Comparison of ENCODE assay signal across 27 cellular contexts in genomic region chr7:107630342-107630741, GRCh38. TPM values are rescaled to one million over a fixed set of nuclear protein-coding genes. Genes with fewer than 3 reads are reported as not detected.
A peak's percentile ranks its signal among the peaks of the same experiment; 100 is the strongest.
DNase-seq lines count a peak whose midpoint lies in the region; ATAC-seq, FAIRE-seq and TF ChIP-seq lines count a peak whose summit lies in the region.
"Had no signal": no experiment of that assay in that cellular context is flagged by ENCODE, and none has a peak within 500 bp of the region (broad histone marks: within the 10 kb centered on the region; RNA-seq: fewer than 3 reads in every experiment).

No MANE protein-coding gene starts in this region.

- H3K9ac ChIP-seq in H1 (replicated peaks in 1 of 4; ENCODE audit: extremely low read depth in 1 of 4, low read depth in 3 of 4, low read length in 3 of 4) (no peak overlapping the region), mesendoderm (ENCODE audit: low read length) (no peak overlapping the region)
- H3K9ac ChIP-seq: BLaER1 treated with 17β-estradiol and CSF1 and Interleukin-3, amounts not matched to agents 10 nM and 100 nM had no signal

- H3K27me3 ChIP-seq in right atrium auricular region (no peaks in the 10 kb centered on the region), H1 (replicated peaks in 1 of 4; ENCODE audit: control insufficient read depth in 3 of 4, extremely low read depth in 1 of 4, insufficient read depth in 3 of 4, low read length in 3 of 4) (no peaks in the 10 kb centered on the region), mesendoderm (ENCODE audit: insufficient read depth, low read length, poor library complexity) (no peaks in the 10 kb centered on the region), pancreas (no peaks in the 10 kb centered on the region)
- H3K27me3 ChIP-seq in CD4-positive, CD25-positive, alpha-beta regulatory T cell (ENCODE audit: control insufficient read depth, insufficient read depth, low read length), result no peaks in the 10 kb centered on the region
- H3K27me3 ChIP-seq: BLaER1 treated with 17β-estradiol and CSF1 and Interleukin-3, amounts not matched to agents 10 nM and 100 nM had no signal

- CTCF ChIA-PET in H1 (lab: Charles Lee; ENCODE audit: partially characterized antibody), result interaction anchor here (0.7 to 1.2 kb wide), 2 partner anchors 13 to 15 kb away, joined by 3 read pairs; no protein-coding TSS in a partner anchor

- H2BK120ac ChIP-seq in H1 (replicated peaks; ENCODE audit: low read depth, low read length), result no peak overlapping the region
- no peak overlapping the region for H2BK120ac ChIP-seq in mesendoderm (ENCODE audit: low read depth, low read length)

- no peaks in the 10 kb centered on the region for H3K23me2 ChIP-seq in H1 (ENCODE audit: low read depth, low read length)

- POLR2A ChIA-PET in H1 (lab: Charles Lee; ENCODE audit: partially characterized antibody), result no interaction called here

- DNase-seq in Right ventricle myocardium inferior (ENCODE audit: missing footprints) (peak; percentile 62), right atrium auricular region (ENCODE audit: low spot score) (no peak), H1 (ENCODE audit: low read depth in 1 of 2, low spot score in 2 of 2) (no peak), neural crest cell (ENCODE audit: low read depth, low spot score) (no peak), mesendoderm (no peak), pancreas (no peak), NCI-H526 treated with DMSO at 0.1 percent for 48 hours (lab: John Stamatoyannopoulos, UW) (no peak)
- no peak for DNase-seq in CD4-positive, CD25-positive, alpha-beta regulatory T cell
- DNase-seq: AML-193; CD4-positive, alpha-beta memory T cell; CD8-positive, alpha-beta memory T cell; COR-L47; DMS 273 treated with DMSO at 0.1 percent for 48 hours; DMS153; DMS53; DMS79; DND-41; EL; GDM1 had no signal

- no peak for TF ChIP-seq RAD21 in H1 (IDR thresholded peaks at IDR 0.05 in 1 of 2, conservative IDR thresholded peaks at IDR 0.05 in 1 of 2; ENCODE audit: low read depth in 2 of 2, low read length in 2 of 2)

- H2BK12ac ChIP-seq in H1 (ENCODE audit: low read depth, low read length), result no peak overlapping the region

- H3K79me1 ChIP-seq in H1 (ENCODE audit: low read depth, low read length) (no peaks in the 10 kb centered on the region), mesendoderm (ENCODE audit: low read length) (no peaks in the 10 kb centered on the region)

- H3K4me1 Mint-ChIP-seq in CD4-positive, CD25-positive, alpha-beta regulatory T cell, result peaks cover 2 to 5% (median 4%) of the 10 kb centered on the region in 4 donors
- peaks cover 11% of the 10 kb centered on the region for H3K4me1 Mint-ChIP-seq in neural crest cell
- H3K4me1 Mint-ChIP-seq: CD4-positive, alpha-beta memory T cell; CD8-positive, alpha-beta memory T cell had no signal

- intact Hi-C loops in Right ventricle myocardium inferior (cut with DNase I) (no loop called here), pancreas (cut with DNase I) (no loop called here)

- no peak overlapping the region for H3K4me3 Mint-ChIP-seq in CD4-positive, CD25-positive, alpha-beta regulatory T cell
- no peak overlapping the region for H3K4me3 Mint-ChIP-seq in neural crest cell
- H3K4me3 Mint-ChIP-seq: B cell; CD8-positive, alpha-beta memory T cell had no signal

- H3K79me2 ChIP-seq in H1 (ENCODE audit: control insufficient read depth in 1 of 2, insufficient read depth in 2 of 2, low read length in 2 of 2), result no peaks in the 10 kb centered on the region
- H3K79me2 ChIP-seq in mesendoderm (ENCODE audit: control insufficient read depth, insufficient read depth, low read length), result no peaks in the 10 kb centered on the region

- H2BK5ac ChIP-seq in H1 (ENCODE audit: low read depth, low read length) (no peak overlapping the region), mesendoderm (ENCODE audit: low read length) (no peak overlapping the region)

- H3K23ac ChIP-seq in H1 (ENCODE audit: insufficient read length) (no peak overlapping the region), mesendoderm (ENCODE audit: low read length) (no peak overlapping the region)

- no peak overlapping the region for H2AK5ac ChIP-seq in H1 (ENCODE audit: low read depth, low read length)
- H2AK5ac ChIP-seq in mesendoderm (ENCODE audit: low read length), result no peak overlapping the region

- no peaks in the 10 kb centered on the region for H3K9me3 ChIP-seq in right atrium auricular region
- no peaks in the 10 kb centered on the region for H3K9me3 ChIP-seq in CD4-positive, CD25-positive, alpha-beta regulatory T cell (ENCODE audit: control insufficient read depth in 2 of 2, low read length in 2 of 2)
- no peaks in the 10 kb centered on the region for H3K9me3 ChIP-seq in H1 (ENCODE audit: insufficient read depth in 2 of 2, low read depth in 1 of 2, low read length in 1 of 2)
- H3K9me3 ChIP-seq in pancreas, result no peaks in the 10 kb centered on the region
- H3K9me3 ChIP-seq: A549 had no signal

- no peak for TF ChIP-seq EP300 in H1 (IDR thresholded peaks at IDR 0.05; ENCODE audit: borderline replicate concordance in 1 of 2, low read depth in 2 of 2, low read length in 2 of 2)

- H3K36me3 ChIP-seq in right atrium auricular region (peaks cover 10% of the 10 kb centered on the region), H1 (ENCODE audit: control insufficient read depth in 2 of 4, insufficient read depth in 4 of 4, low read length in 3 of 4) (no peaks in the 10 kb centered on the region), mesendoderm (ENCODE audit: control insufficient read depth, insufficient read depth, low read length) (no peaks in the 10 kb centered on the region), pancreas (no peaks in the 10 kb centered on the region)
- H3K36me3 ChIP-seq in CD4-positive, CD25-positive, alpha-beta regulatory T cell (ENCODE audit: control insufficient read depth, insufficient read depth, low read length), result no peaks in the 10 kb centered on the region
- H3K36me3 ChIP-seq: BLaER1 treated with 17β-estradiol and CSF1 and Interleukin-3, amounts not matched to agents 10 nM and 100 nM had no signal

- H4K20me1 ChIP-seq in H1 (replicated peaks in 1 of 2; ENCODE audit: control insufficient read depth in 1 of 2, insufficient read depth in 2 of 2, low read length in 2 of 2), result no peaks in the 10 kb centered on the region
- H4K20me1 ChIP-seq: BLaER1 treated with 17β-estradiol and CSF1 and Interleukin-3, amounts not matched to agents 10 nM and 100 nM had no signal

- peak overlapping the region in 2 of 3 donors; percentile 10 to 38 for H3K27ac Mint-ChIP-seq in CD4-positive, CD25-positive, alpha-beta regulatory T cell
- H3K27ac Mint-ChIP-seq in neural crest cell (ENCODE audit: unreplicated experiment), result peak overlapping the region; percentile 90
- H3K27ac Mint-ChIP-seq: B cell had no signal

- ATAC-seq in Right ventricle myocardium inferior (no peak), pancreas (no peak)
- no peak for ATAC-seq in CD4-positive, CD25-positive, alpha-beta regulatory T cell (ENCODE audit: low read depth in 2 of 2)
- ATAC-seq: A549, GM12878 had no signal

- H3K4me1 ChIP-seq in right atrium auricular region, result no peaks in the 10 kb centered on the region
- no peaks in the 10 kb centered on the region for H3K4me1 ChIP-seq in CD4-positive, CD25-positive, alpha-beta regulatory T cell (ENCODE audit: control insufficient read depth, insufficient read depth, low read length, poor library complexity, severe bottlenecking)
- peaks cover 0 to 6% (median 2%) of the 10 kb centered on the region in 4 experiments; a peak in 3 of 7 replicates for H3K4me1 ChIP-seq in H1 (replicated peaks in 1 of 4; ENCODE audit: control insufficient read depth in 3 of 4, insufficient read depth in 4 of 4, low read length in 3 of 4)
- no peaks in the 10 kb centered on the region for H3K4me1 ChIP-seq in mesendoderm (ENCODE audit: control insufficient read depth, low read depth, low read length)
- H3K4me1 ChIP-seq in pancreas, result no peaks in the 10 kb centered on the region
- H3K4me1 ChIP-seq: A549 had no signal

- H3K4me3 ChIP-seq in right atrium auricular region, result no peak overlapping the region
- H3K4me3 ChIP-seq in CD4-positive, CD25-positive, alpha-beta regulatory T cell (ENCODE audit: low read depth, low read length), result no peak overlapping the region
- no peak overlapping the region for H3K4me3 ChIP-seq in H1 (ENCODE audit: extremely low read depth in 1 of 4, insufficient read depth in 2 of 4, low read depth in 3 of 4, low read length in 4 of 4)
- no peak overlapping the region for H3K4me3 ChIP-seq in mesendoderm (ENCODE audit: low read length)
- H3K4me3 ChIP-seq in pancreas, result no peak overlapping the region
- H3K4me3 ChIP-seq: A549; BLaER1 treated with 17β-estradiol and CSF1 and Interleukin-3, amounts not matched to agents 10 nM and 100 nM; GM12878 had no signal

- 87% methylated on average over 8 of the region's 8 CpGs; no CpG with 5 or more reads in 1 of the 2 experiments for WGBS in H1 (ENCODE audit: extremely low coverage in 1 of 2, insufficient coverage in 1 of 2, insufficient read length in 1 of 2, insufficient replicate concordance in 2 of 2, low coverage in 1 of 2, low lambda C conversion rate in 2 of 2, missing lambda C conversion rate in 1 of 2), 2 experiments
- no CpG with 5 or more reads among the region's 8 CpGs for WGBS in mesendoderm (ENCODE audit: extremely low coverage, insufficient coverage, low lambda C conversion rate)
- 85 to 86% methylated on average over 8 of the region's 8 CpGs for WGBS in pancreas, 2 donors

- FAIRE-seq in H1 (lab: Jason Lieb, UNC), result no peak
- no peak for FAIRE-seq in pancreas (lab: Jason Lieb, UNC)
- FAIRE-seq: A549, GM12878, GM12892, GM18507 had no signal

- H3K18ac ChIP-seq in H1 (ENCODE audit: extremely low read depth, low read length), result no peak overlapping the region
- H3K18ac ChIP-seq in mesendoderm (ENCODE audit: low read length), result no peak overlapping the region

- H3K4me2 ChIP-seq in H1 (ENCODE audit: insufficient read depth in 1 of 2, low read depth in 2 of 2, low read length in 2 of 2) (no peak overlapping the region), mesendoderm (ENCODE audit: low read length) (no peak overlapping the region)
- H3K4me2 ChIP-seq: A549; BLaER1 treated with 17β-estradiol and CSF1 and Interleukin-3, amounts not matched to agents 10 nM and 100 nM had no signal

- peaks cover 0 to 5% (median 0%) of the 10 kb centered on the region in 7 donors for H3K9me3 Mint-ChIP-seq in CD4-positive, CD25-positive, alpha-beta regulatory T cell
- peaks cover 2% of the 10 kb centered on the region for H3K9me3 Mint-ChIP-seq in neural crest cell
- H3K9me3 Mint-ChIP-seq: CD8-positive, alpha-beta memory T cell had no signal

- H3K14ac ChIP-seq in H1 (ENCODE audit: insufficient read length), result no peak overlapping the region

- H4K8ac ChIP-seq in H1 (ENCODE audit: extremely low read depth, insufficient read depth, low read length), result peak overlapping the region; percentile 80; the same call in 1 of the 2 replicates
- H4K8ac ChIP-seq in mesendoderm (ENCODE audit: low read depth, low read length), result no peak overlapping the region

- H3K4ac ChIP-seq in H1 (replicated peaks; ENCODE audit: insufficient read length, low read depth, low read length), result no peak overlapping the region
- no peak overlapping the region for H3K4ac ChIP-seq in mesendoderm (ENCODE audit: low read depth, low read length)

- H3K27ac ChIP-seq in right atrium auricular region (no peak overlapping the region), H1 (ENCODE audit: low read depth, low read length) (no peak overlapping the region), mesendoderm (ENCODE audit: low read depth, low read length) (no peak overlapping the region), pancreas (no peak overlapping the region)
- no peak overlapping the region for H3K27ac ChIP-seq in CD4-positive, CD25-positive, alpha-beta regulatory T cell (ENCODE audit: insufficient read depth, low read length, poor library complexity, severe bottlenecking)
- H3K27ac ChIP-seq: 22Rv1; A549; BLaER1 treated with 17β-estradiol and CSF1 and Interleukin-3, amounts not matched to agents 10 nM and 100 nM; C4-2B had no signal

- no peak overlapping the region for H4K5ac ChIP-seq in H1 (ENCODE audit: insufficient read length, low read depth, low read length)
- no peak overlapping the region for H4K5ac ChIP-seq in mesendoderm (ENCODE audit: low read length)

- TF ChIP-seq CTCF in right atrium auricular region (IDR thresholded peaks at IDR 0.05), result no peak
- no peak for TF ChIP-seq CTCF in H1 (IDR thresholded peaks at IDR 0.05; ENCODE audit: control extremely low read depth in 1 of 3, insufficient read depth in 1 of 3, low read depth in 1 of 3, low read length in 3 of 3)
- TF ChIP-seq CTCF in neural crest cell (conservative IDR thresholded peaks at IDR 0.05), result no peak
- no peak for TF ChIP-seq CTCF in pancreas (IDR thresholded peaks at IDR 0.05)

- H3K27me3 Mint-ChIP-seq in CD4-positive, CD25-positive, alpha-beta regulatory T cell, result peaks cover 4% of the 10 kb centered on the region
- no peaks in the 10 kb centered on the region for H3K27me3 Mint-ChIP-seq in neural crest cell (ENCODE audit: low read depth)
- H3K27me3 Mint-ChIP-seq: B cell had no signal

- H3K56ac ChIP-seq in H1 (replicated peaks; ENCODE audit: insufficient read length, low read depth, low read length) (no peak overlapping the region), mesendoderm (ENCODE audit: low read length) (no peak overlapping the region)

- H2BK20ac ChIP-seq in H1 (ENCODE audit: low read length), result no peak overlapping the region

- no peak overlapping the region for H4K91ac ChIP-seq in H1 (replicated peaks; ENCODE audit: insufficient read length, low read length)

- peaks cover 22% of the 10 kb centered on the region for H3K36me3 Mint-ChIP-seq in CD4-positive, CD25-positive, alpha-beta regulatory T cell
- peaks cover 5% of the 10 kb centered on the region for H3K36me3 Mint-ChIP-seq in neural crest cell (ENCODE audit: low read depth)

- TF ChIP-seq POLR2A in H1 (IDR thresholded peaks at IDR 0.05; ENCODE audit: control extremely low read depth in 1 of 2, low read depth in 2 of 2, low read length in 2 of 2), result no peak

- H2BK15ac ChIP-seq in H1 (ENCODE audit: low read length) (no peak overlapping the region), mesendoderm (replicated peaks; ENCODE audit: low read depth) (no peak overlapping the region)

- H2AFZ ChIP-seq in H1 (ENCODE audit: low read length), result no peak overlapping the region

RNA-seq across cellular contexts. Expression of gene SLC26A4, which starts 30.3 kb away (rescaled TPM):
- total RNA-seq in Right ventricle myocardium inferior (0.27 TPM), right atrium auricular region (under 1 TPM; 0.30 to 0.51 TPM), neural crest cell (0.12 and 0.52 TPM in 2 replicates), pancreas (1 to 10 TPM in 1 of 6 donors, under 1 TPM in 5; 0.15 to 1.0 (median 0.44) TPM)
- total RNA-seq in CD4-positive, CD25-positive, alpha-beta regulatory T cell, result 0.10 TPM
- under 1 TPM in 2 of 4 donors, not detected in 2; 0.11 to 0.21 TPM for polyA plus RNA-seq in CD4-positive, CD25-positive, alpha-beta regulatory T cell
- total RNA-seq in H1 (2021; fragmentation: NEBNext Ultra II Directional; extraction: Animal tissue kit (Norgen Biotek cat#: 25700)), result 0.35 TPM in 1 of 2 replicates, not detected in the other
- polyA plus RNA-seq in H1 (2011; rRNA removed) (0.11 TPM in 1 of 2 replicates, not detected in the other), pancreas (1 to 10 TPM in 1 of 2 donors, under 1 TPM in 1; 0.72 to 2.0 TPM)
- polyA plus RNA-seq in H1 (2011; cell fraction: cytosol; rRNA removed), result not detected
- polyA plus RNA-seq in H1 (2011; cell fraction: nucleus; rRNA removed), result not detected
- 0.03 TPM in 1 of 4 replicates, not detected in the others for polyA plus RNA-seq in H1 (2012, experiment 1 of 2)
- polyA plus RNA-seq in H1 (2012, experiment 2 of 2), result not detected
- polyA plus RNA-seq in H1 (2013, experiment 1 of 2), result 0.04 TPM
- 0.13 TPM for polyA plus RNA-seq in H1 (2013, experiment 2 of 2)
- 0.20 and 0.44 TPM in 2 replicates for polyA minus RNA-seq in H1 (2011; rRNA and poly(A)+ RNA removed)
- not detected for polyA minus RNA-seq in H1 (2011; cell fraction: cytosol; rRNA and poly(A)+ RNA removed)
- 0.10 TPM for polyA minus RNA-seq in H1 (2011; cell fraction: nucleus; rRNA and poly(A)+ RNA removed)
- 0.01 TPM for polyA plus RNA-seq in mesendoderm (2013, experiment 1 of 2)
- polyA plus RNA-seq in mesendoderm (2013, experiment 2 of 2), result 0.04 TPM
- total RNA-seq: CD4-positive, alpha-beta memory T cell had no signal
- polyA plus RNA-seq: CD4-positive, alpha-beta memory T cell; CD8-positive, alpha-beta memory T cell had no signal

RNA-seq across cellular contexts. Expression of gene BCAP29, which starts 50.3 kb away (rescaled TPM):
- total RNA-seq in Right ventricle myocardium inferior, result 113 TPM
- total RNA-seq in right atrium auricular region, result 100 to 1,000 TPM; 115 to 258 TPM
- 15.5 TPM for total RNA-seq in CD4-positive, CD25-positive, alpha-beta regulatory T cell
- polyA plus RNA-seq in CD4-positive, CD25-positive, alpha-beta regulatory T cell, result 10 to 100 TPM; 29.6 to 47.4 (median 35.5) TPM
- 18.1 and 18.2 TPM in 2 replicates for total RNA-seq in H1 (2021; fragmentation: NEBNext Ultra II Directional; extraction: Animal tissue kit (Norgen Biotek cat#: 25700))
- polyA plus RNA-seq in H1 (2011; rRNA removed), result 3.0 and 6.8 TPM in 2 replicates
- polyA plus RNA-seq in H1 (2011; cell fraction: cytosol; rRNA removed), result 8.4 TPM
- polyA plus RNA-seq in H1 (2011; cell fraction: nucleus; rRNA removed), result 3.3 TPM
- polyA plus RNA-seq in H1 (2012, experiment 1 of 2), result 8.0 to 23.1 TPM (median 11.9 TPM) in 4 replicates
- polyA plus RNA-seq in H1 (2012, experiment 2 of 2), result 2.9 TPM
- 18.9 TPM for polyA plus RNA-seq in H1 (2013, experiment 1 of 2)
- polyA plus RNA-seq in H1 (2013, experiment 2 of 2), result 25.7 TPM
- polyA minus RNA-seq in H1 (2011; rRNA and poly(A)+ RNA removed), result 5.0 and 7.6 TPM in 2 replicates
- polyA minus RNA-seq in H1 (2011; cell fraction: cytosol; rRNA and poly(A)+ RNA removed), result 7.6 TPM
- polyA minus RNA-seq in H1 (2011; cell fraction: nucleus; rRNA and poly(A)+ RNA removed), result 12.9 TPM
- total RNA-seq in neural crest cell, result 32.5 and 34.2 TPM in 2 replicates
- 17.9 TPM for polyA plus RNA-seq in mesendoderm (2013, experiment 1 of 2)
- 17.8 TPM for polyA plus RNA-seq in mesendoderm (2013, experiment 2 of 2)
- 10 to 100 TPM; 15.3 to 27.6 (median 20.3) TPM for total RNA-seq in pancreas
- 10 to 100 TPM; 15.2 to 18.9 TPM for polyA plus RNA-seq in pancreas
